Comparison of ENCODE assay signal across 8 cellular contexts in genomic region chr2:88880441-88880953, GRCh38.
DNase-seq lines count a peak whose midpoint lies in the region; ATAC-seq, FAIRE-seq and TF ChIP-seq lines count a peak whose summit lies in the region.

No MANE protein-coding gene starts in this region.

- DNase-seq in AG04449 (ENCODE audit: low read depth, low spot score) (no peak), GM04503 (ENCODE audit: low read depth) (peak; percentile 10), Peyer's patch (peak in 2 of 3 donors; percentile 29 to 67), cerebellar cortex (ENCODE audit: low spot score) (peak; percentile 57), HepG2 (ENCODE audit: low spot score) (peak; percentile 56), suprapubic skin (ENCODE audit: low spot score in 2 of 2) (no peak)
- DNase-seq in Jurkat, Clone E6-1 (ENCODE audit: low read depth, low spot score) = peak; percentile 51

- TF ChIP-seq POLR2A in Peyer's patch (IDR thresholded peaks at IDR 0.05) (no peak), HepG2 (IDR thresholded peaks at IDR 0.05; ENCODE audit: insufficient read depth in 1 of 2, low read depth in 2 of 2, low read length in 2 of 2) (no peak), suprapubic skin (IDR thresholded peaks at IDR 0.05) (no peak)

- ATAC-seq in HepG2 (peak; percentile 85), GM18520 (IDR thresholded peaks at IDR 0.05; ENCODE audit: unreplicated experiment) (no peak)

- no peak overlapping the region for H3K4me2 ChIP-seq in HepG2 (ENCODE audit: low read depth, low read length)

- H3K9me3 ChIP-seq in Peyer's patch = no peaks in the 10 kb centered on the region
- no peaks in the 10 kb centered on the region for H3K9me3 ChIP-seq in HepG2 (ENCODE audit: low read length)
- no peaks in the 10 kb centered on the region for H3K9me3 ChIP-seq in suprapubic skin

- CTCF ChIA-PET in AG04449 (lab: Yijun Ruan, JAX) = interaction anchor here (0.6 to 3.6 kb wide), 26 partner anchors 9 to 272 kb away, joined by 3 to 40 read pairs (median 4); no protein-coding TSS in a partner anchor
- CTCF ChIA-PET in HepG2 (lab: Yijun Ruan, JAX; ENCODE audit: low intra/inter-chr PET ratio, low total read pairs) = interaction anchor here (0.6 kb wide), 1 partner anchor 39 kb away, joined by 3 read pairs; no protein-coding TSS in a partner anchor

- H3K4me1 ChIP-seq in Peyer's patch (no peaks in the 10 kb centered on the region), HepG2 (ENCODE audit: insufficient read depth, low read length) (no peaks in the 10 kb centered on the region), suprapubic skin (peaks cover 6% of the 10 kb centered on the region)

- 8% methylated on average over 11 of the region's 11 CpGs for WGBS in HepG2 (ENCODE audit: low lambda C conversion rate)
- WGBS in suprapubic skin = 7% methylated on average over 11 of the region's 11 CpGs

- no peak for TF ChIP-seq RAD21 in HepG2 (CRISPR knock-in tag; IDR thresholded peaks at IDR 0.05)

- no peaks in the 10 kb centered on the region for H3K36me3 ChIP-seq in Peyer's patch
- H3K36me3 ChIP-seq in HepG2 (replicated peaks in 1 of 2; ENCODE audit: control insufficient read depth in 1 of 2, insufficient read depth in 2 of 2, low read length in 2 of 2) = no peaks in the 10 kb centered on the region
- no peaks in the 10 kb centered on the region for H3K36me3 ChIP-seq in suprapubic skin

- TF ChIP-seq EP300 in HepG2 (IDR thresholded peaks at IDR 0.05; ENCODE audit: low read depth in 2 of 2, low read length in 2 of 2) (no peak), HepG2 (CRISPR knock-in tag; IDR thresholded peaks at IDR 0.05; ENCODE audit: borderline replicate concordance) (no peak), suprapubic skin (IDR thresholded peaks at IDR 0.05) (no peak)

- no TSS peak for BruUV-seq in HepG2 (replicated peaks; lab: Mats Ljungman, UMichigan)

- FAIRE-seq in HepG2 (lab: Jason Lieb, UNC) = peak; percentile 70

- TF ChIP-seq CTCF in AG04449 (IDR thresholded peaks at IDR 0.05; ENCODE audit: insufficient read depth, low read length, missing control alignments) = peak; percentile 72
- TF ChIP-seq CTCF in Peyer's patch (IDR thresholded peaks at IDR 0.05) = peak in 5 of 6 experiments; percentile 56 to 79 (median 74)
- TF ChIP-seq CTCF in HepG2 (CRISPR knock-in tag; IDR thresholded peaks at IDR 0.05) = peak; percentile 80
- peak; percentile 32 to 55 for TF ChIP-seq CTCF in suprapubic skin (IDR thresholded peaks at IDR 0.05)

- in situ Hi-C loops in HepG2 (cut with HindIII; ENCODE audit: extremely low pct_ligation_motif_present, low pct_unique_long_range_greater_than_20kb) = no loop called here

- no peaks in the 10 kb centered on the region for H4K20me1 ChIP-seq in HepG2 (ENCODE audit: insufficient read depth, low read length)

- no peak overlapping the region for H2AFZ ChIP-seq in HepG2 (ENCODE audit: low read length)

- H3K79me2 ChIP-seq in HepG2 (ENCODE audit: insufficient read depth, low read length) = no peaks in the 10 kb centered on the region

- POLR2A ChIA-PET in AG04449 (lab: Yijun Ruan, JAX) (no interaction called here), HepG2 (lab: Yijun Ruan, JAX) (no interaction called here)

- intact Hi-C loops in HepG2 (cut with micrococcal nuclease; ENCODE audit: unreplicated experiment) = loop anchor here (10.0 kb wide), 1 partner anchor 274 kb away; no protein-coding TSS in a partner anchor

- no peak overlapping the region for H3K9ac ChIP-seq in HepG2 (ENCODE audit: insufficient read depth, low read depth, low read length)

- peak overlapping the region in 1 of 4 donors; percentile 14 for H3K27ac ChIP-seq in Peyer's patch
- no peak overlapping the region for H3K27ac ChIP-seq in HepG2 (ENCODE audit: extremely low read length, insufficient read depth, low read length)
- no peak overlapping the region for H3K27ac ChIP-seq in suprapubic skin

- H3K27me3 ChIP-seq in Peyer's patch (no peaks in the 10 kb centered on the region), HepG2 (ENCODE audit: control insufficient read depth in 1 of 2, insufficient read depth in 2 of 2, low read length in 2 of 2) (peaks cover 0 to 1% of the 10 kb centered on the region in 2 experiments; a peak in 2 of 5 replicates), suprapubic skin (no peaks in the 10 kb centered on the region)

- H3K4me3 ChIP-seq in AG04449 (ENCODE audit: low read depth, low read length) = no peak overlapping the region
- H3K4me3 ChIP-seq in Jurkat, Clone E6-1 (ENCODE audit: low read length) = no peak overlapping the region
- no peak overlapping the region for H3K4me3 ChIP-seq in Peyer's patch
- H3K4me3 ChIP-seq in HepG2 (replicated peaks in 1 of 3; ENCODE audit: insufficient read depth in 1 of 3, low read depth in 2 of 3, low read length in 3 of 3) = no peak overlapping the region
- H3K4me3 ChIP-seq in suprapubic skin = no peak overlapping the region

TF ChIP-seq in HepG2, 621 proteins besides CTCF, POLR2A, EP300 and RAD21:
- TF ChIP-seq ZNF24 (IDR thresholded peaks at IDR 0.05) (peak; percentile 11; the same call in 1 of the 2 replicates), MIXL1 (CRISPR knock-in tag; IDR thresholded peaks at IDR 0.05) (0 out of 2 replicates have a peak, but pooled peaks have one; percentile 30), STAG1 (CRISPR knock-in tag; IDR thresholded peaks at IDR 0.05) (peak; percentile 55), SMC3 (IDR thresholded peaks at IDR 0.05; ENCODE audit: low read length) (peak; percentile 74), IKZF4 (CRISPR knock-in tag; IDR thresholded peaks at IDR 0.05; ENCODE audit: borderline replicate concordance, low read depth, not compliant biosample characterization) (no peak), AGO1 (IDR thresholded peaks at IDR 0.05; ENCODE audit: low read depth, low read length, poor library complexity, severe bottlenecking) (no peak)
TF ChIP-seq in HepG2: peak in this region for 4.

Comparison
In these comparisons a context has a peak if more than half of its experiments do, and no peak if none do; other contexts are left out.
1. DNase-seq: peak in GM04503 (single experiment), Jurkat, Clone E6-1 (single experiment), Peyer's patch (2 of 3), cerebellar cortex (single experiment) and HepG2 (single experiment); none in AG04449 (single experiment) and suprapubic skin (0 of 2).
2. Peak in every context shown above with its lines, with median percentiles within 50 percentile points of each other: CTCF ChIP-seq.